Comparison of ENCODE assay signal across 19 cellular contexts in genomic region chr4:33722254-33722653, GRCh38.
DNase-seq lines count a peak whose midpoint lies in the region; ATAC-seq, FAIRE-seq and TF ChIP-seq lines count a peak whose summit lies in the region.
"Had no signal": no experiment of that assay in that cellular context is flagged by ENCODE, and none has a peak within 500 bp of the region (broad histone marks: within the 10 kb centered on the region; RNA-seq: fewer than 3 reads in every experiment).

No MANE protein-coding gene starts in this region.

- H3K9me3 ChIP-seq in HepG2 (ENCODE audit: low read length), result peaks cover 58% of the 10 kb centered on the region
- no peaks in the 10 kb centered on the region for H3K9me3 ChIP-seq in sigmoid colon
- H3K9me3 ChIP-seq: ascending aorta, SJSA1 had no signal

- no peak for TF ChIP-seq POLR2A in HepG2 (IDR thresholded peaks at IDR 0.05; ENCODE audit: insufficient read depth in 1 of 2, low read depth in 2 of 2, low read length in 2 of 2)
- no peak for TF ChIP-seq POLR2A in sigmoid colon (IDR thresholded peaks at IDR 0.05)

- no peak overlapping the region for H2AFZ ChIP-seq in HepG2 (ENCODE audit: low read length)

- intact Hi-C loops in HepG2 (cut with micrococcal nuclease; ENCODE audit: unreplicated experiment) (no loop called here), sigmoid colon (cut with DNase I) (no loop called here)

- H3K4me1 ChIP-seq in HepG2 (ENCODE audit: insufficient read depth, low read length) (no peaks in the 10 kb centered on the region), sigmoid colon (no peaks in the 10 kb centered on the region)
- H3K4me1 ChIP-seq: ascending aorta, SJSA1 had no signal

- TF ChIP-seq RAD21 in HepG2 (CRISPR knock-in tag; IDR thresholded peaks at IDR 0.05), result no peak

- no peak overlapping the region for H3K9ac ChIP-seq in HepG2 (ENCODE audit: insufficient read depth, low read depth, low read length)

- POLR2A ChIA-PET in HepG2 (lab: Yijun Ruan, JAX), result no interaction called here

- no peak for FAIRE-seq in HepG2 (lab: Jason Lieb, UNC)
- FAIRE-seq: urothelium cell line had no signal

- peak; percentile 64 for DNase-seq in AG09309 (ENCODE audit: low read depth)
- DNase-seq in M059J (ENCODE audit: low read depth), result peak; percentile 15
- DNase-seq in fibroblast of gingiva (ENCODE audit: low read depth), result peak; percentile 74
- DNase-seq in non-pigmented ciliary epithelial cell (ENCODE audit: low read depth), result peak; percentile 42
- DNase-seq in NCI-H1105 (lab: John Stamatoyannopoulos, UW), result no peak
- DNase-seq in HepG2 (ENCODE audit: low spot score), result no peak
- no peak for DNase-seq in sigmoid colon
- DNase-seq: activated CD4-positive, alpha-beta T cell treated with anti-CD3 and anti-CD28 coated beads for 36 hours; activated CD8-positive, alpha-beta memory T cell treated with anti-CD3 and anti-CD28 coated beads, Interleukin-2, amount 50 U/mL, for 4 hours; CD8-positive, alpha-beta memory T cell; erythroblast; MV-4-11; NCI-H2029; NCI-H510A; T1000 had no signal

- CTCF ChIA-PET in HepG2 (lab: Yijun Ruan, JAX; ENCODE audit: low intra/inter-chr PET ratio, low total read pairs), result no interaction called here

- TF ChIP-seq EP300 in HepG2 (IDR thresholded peaks at IDR 0.05; ENCODE audit: low read depth in 2 of 2, low read length in 2 of 2) (no peak), HepG2 (CRISPR knock-in tag; IDR thresholded peaks at IDR 0.05; ENCODE audit: borderline replicate concordance) (no peak), sigmoid colon (IDR thresholded peaks at IDR 0.05) (no peak)

- H3K27ac ChIP-seq in HepG2 (ENCODE audit: extremely low read length, insufficient read depth, low read length) (no peak overlapping the region), sigmoid colon (no peak overlapping the region)
- H3K27ac ChIP-seq: ascending aorta, SJSA1 had no signal

- ATAC-seq in HG02973 (IDR thresholded peaks at IDR 0.05; ENCODE audit: unreplicated experiment) (no peak), HepG2 (no peak)
- ATAC-seq: activated CD4-positive, alpha-beta T cell treated with anti-CD3 and anti-CD28 coated beads for 36 hours had no signal

- no peaks in the 10 kb centered on the region for H4K20me1 ChIP-seq in HepG2 (ENCODE audit: insufficient read depth, low read length)

- in situ Hi-C loops in HepG2 (cut with HindIII; ENCODE audit: extremely low pct_ligation_motif_present, low pct_unique_long_range_greater_than_20kb), result no loop called here

- H3K4me2 ChIP-seq in HepG2 (ENCODE audit: low read depth, low read length), result no peak overlapping the region

- no peaks in the 10 kb centered on the region for H3K36me3 ChIP-seq in HepG2 (replicated peaks in 1 of 2; ENCODE audit: control insufficient read depth in 1 of 2, insufficient read depth in 2 of 2, low read length in 2 of 2)
- no peaks in the 10 kb centered on the region for H3K36me3 ChIP-seq in sigmoid colon
- H3K36me3 ChIP-seq: ascending aorta, SJSA1 had no signal

- H3K4me3 ChIP-seq in AG09309 (ENCODE audit: control insufficient read depth, low read depth, low read length), result no peak overlapping the region
- H3K4me3 ChIP-seq in HepG2 (replicated peaks in 1 of 3; ENCODE audit: insufficient read depth in 1 of 3, low read depth in 2 of 3, low read length in 3 of 3), result no peak overlapping the region
- no peak overlapping the region for H3K4me3 ChIP-seq in sigmoid colon
- H3K4me3 ChIP-seq: ascending aorta, SJSA1 had no signal

- no TSS peak for BruUV-seq in HepG2 (replicated peaks; lab: Mats Ljungman, UMichigan)

- 6% methylated on average over 2 of the region's 2 CpGs for whole genome bisulfite sequencing in HepG2 (ENCODE audit: low lambda C conversion rate)
- 66 to 79% methylated on average over 2 of the region's 2 CpGs for WGBS in sigmoid colon, 2 donors

- TF ChIP-seq CTCF in AG09309 (IDR thresholded peaks at IDR 0.05; ENCODE audit: control insufficient read depth, insufficient read depth, low read depth, low read length, missing control alignments), result no peak
- no peak for TF ChIP-seq CTCF in HepG2 (CRISPR knock-in tag; IDR thresholded peaks at IDR 0.05)
- TF ChIP-seq CTCF in sigmoid colon (IDR thresholded peaks at IDR 0.05), result no peak

- H3K27me3 ChIP-seq in HepG2 (ENCODE audit: control insufficient read depth in 1 of 2, insufficient read depth in 2 of 2, low read length in 2 of 2) (no peaks in the 10 kb centered on the region), sigmoid colon (no peaks in the 10 kb centered on the region)
- H3K27me3 ChIP-seq: ascending aorta, SJSA1 had no signal

- no peaks in the 10 kb centered on the region for H3K79me2 ChIP-seq in HepG2 (ENCODE audit: insufficient read depth, low read length)

TF ChIP-seq in HepG2, 621 proteins besides CTCF, POLR2A, EP300 and RAD21:
- TF ChIP-seq ZNF292 (CRISPR knock-in tag; IDR thresholded peaks at IDR 0.05; ENCODE audit: borderline replicate concordance, low read depth) (no peak), ZHX2 (IDR thresholded peaks at IDR 0.05; ENCODE audit: low read depth) (no peak), ZHX2 (CRISPR knock-in tag; IDR thresholded peaks at IDR 0.05; ENCODE audit: borderline replicate concordance) (no peak), TBX3 (IDR thresholded peaks at IDR 0.05; ENCODE audit: borderline replicate concordance) (no peak), SAFB2 (CRISPR knock-in tag; IDR thresholded peaks at IDR 0.05; ENCODE audit: borderline replicate concordance, low read depth) (no peak), NR3C1 (CRISPR knock-in tag; IDR thresholded peaks at IDR 0.05) (no peak), KLF9 (CRISPR knock-in tag; IDR thresholded peaks at IDR 0.05; ENCODE audit: low read depth) (no peak)
- TF ChIP-seq, protein P1, sequence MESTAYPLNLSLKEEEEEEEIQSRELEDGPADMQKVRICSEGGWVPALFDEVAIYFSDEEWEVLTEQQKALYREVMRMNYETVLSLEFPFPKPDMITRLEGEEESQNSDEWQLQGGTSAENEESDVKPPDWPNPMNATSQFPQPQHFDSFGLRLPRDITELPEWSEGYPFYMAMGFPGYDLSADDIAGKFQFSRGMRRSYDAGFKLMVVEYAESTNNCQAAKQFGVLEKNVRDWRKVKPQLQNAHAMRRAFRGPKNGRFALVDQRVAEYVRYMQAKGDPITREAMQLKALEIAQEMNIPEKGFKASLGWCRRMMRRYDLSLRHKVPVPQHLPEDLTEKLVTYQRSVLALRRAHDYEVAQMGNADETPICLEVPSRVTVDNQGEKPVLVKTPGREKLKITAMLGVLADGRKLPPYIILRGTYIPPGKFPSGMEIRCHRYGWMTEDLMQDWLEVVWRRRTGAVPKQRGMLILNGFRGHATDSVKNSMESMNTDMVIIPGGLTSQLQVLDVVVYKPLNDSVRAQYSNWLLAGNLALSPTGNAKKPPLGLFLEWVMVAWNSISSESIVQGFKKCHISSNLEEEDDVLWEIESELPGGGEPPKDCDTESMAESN (CRISPR knock-in tag; conservative IDR thresholded peaks at IDR 0.05), result no peak
- TF ChIP-seq, protein P2, sequence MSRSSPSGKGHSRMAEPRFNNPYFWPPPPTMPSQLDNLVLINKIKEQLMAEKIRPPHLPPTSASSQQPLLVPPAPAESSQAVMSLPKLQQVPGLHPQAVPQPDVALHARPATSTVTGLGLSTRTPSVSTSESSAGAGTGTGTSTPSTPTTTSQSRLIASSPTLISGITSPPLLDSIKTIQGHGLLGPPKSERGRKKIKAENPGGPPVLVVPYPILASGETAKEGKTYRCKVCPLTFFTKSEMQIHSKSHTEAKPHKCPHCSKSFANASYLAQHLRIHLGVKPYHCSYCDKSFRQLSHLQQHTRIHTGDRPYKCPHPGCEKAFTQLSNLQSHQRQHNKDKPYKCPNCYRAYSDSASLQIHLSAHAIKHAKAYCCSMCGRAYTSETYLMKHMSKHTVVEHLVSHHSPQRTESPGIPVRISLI (CRISPR knock-in tag; IDR thresholded peaks at IDR 0.05; ENCODE audit: borderline replicate concordance), result no peak

Comparison
In these comparisons a context has a peak if more than half of its experiments do, and no peak if none do; other contexts are left out.
1. DNase-seq: peak in AG09309 (single experiment), M059J (single experiment), fibroblast of gingiva (single experiment) and non-pigmented ciliary epithelial cell (single experiment); none in NCI-H1105 (single experiment), HepG2 (single experiment) and sigmoid colon (single experiment).